Comparison of ENCODE assay signal across 8 cellular contexts in the genomic region with DNA sequence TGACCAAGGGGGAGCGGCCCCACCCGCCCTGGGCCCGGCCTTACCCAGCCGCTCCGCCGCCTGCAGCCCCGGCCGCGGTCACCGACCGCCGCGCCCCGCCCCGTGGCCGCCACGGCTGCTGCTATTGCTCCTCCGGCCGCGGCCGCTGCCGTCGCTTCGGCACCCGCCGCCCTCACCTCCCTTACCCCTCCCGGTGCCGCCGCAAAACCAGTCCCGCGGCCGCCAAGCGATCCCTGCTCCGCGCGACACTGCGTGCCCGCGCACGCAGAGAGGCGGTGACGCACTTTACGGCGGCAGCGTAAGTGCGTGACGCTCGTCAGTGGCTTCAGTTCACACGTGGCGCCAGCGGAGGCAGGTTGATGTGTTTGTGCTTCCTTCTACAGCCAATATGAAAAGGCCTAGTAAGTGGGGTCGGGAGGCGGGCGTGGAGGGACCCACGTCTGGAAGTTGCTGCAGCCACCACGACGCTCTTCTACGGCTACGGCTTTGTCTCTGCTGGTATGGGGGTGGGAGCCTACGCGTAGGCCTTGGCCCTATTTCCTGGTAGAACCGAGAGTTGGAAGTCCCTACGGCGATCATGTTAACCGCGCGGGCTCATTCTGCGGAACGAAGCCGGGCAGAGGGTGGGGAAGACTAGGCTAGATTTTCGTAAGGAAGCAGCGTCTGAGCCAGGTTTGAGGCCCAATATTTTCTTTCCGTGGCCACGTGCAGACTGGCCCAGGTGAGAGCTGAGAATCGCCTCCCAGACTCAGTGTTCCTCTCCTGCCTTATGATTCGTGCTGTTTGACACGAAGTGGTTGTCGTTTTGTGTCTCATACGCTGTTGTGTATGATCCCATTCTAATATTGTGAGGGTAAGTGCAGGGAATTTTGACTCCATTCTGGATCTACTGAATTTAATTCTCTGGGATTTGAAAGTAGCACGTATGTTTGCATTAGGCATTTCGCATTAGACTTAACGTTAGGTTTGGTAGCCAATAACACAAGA. TPM values are rescaled to one million over a fixed set of nuclear protein-coding genes. Genes with fewer than 3 reads are reported as not detected.
A peak's percentile ranks its signal among the peaks of the same experiment; 100 is the strongest.
DNase-seq lines count a peak whose midpoint lies in the region; ATAC-seq and TF ChIP-seq lines count a peak whose summit lies in the region.

A gene with protein sequence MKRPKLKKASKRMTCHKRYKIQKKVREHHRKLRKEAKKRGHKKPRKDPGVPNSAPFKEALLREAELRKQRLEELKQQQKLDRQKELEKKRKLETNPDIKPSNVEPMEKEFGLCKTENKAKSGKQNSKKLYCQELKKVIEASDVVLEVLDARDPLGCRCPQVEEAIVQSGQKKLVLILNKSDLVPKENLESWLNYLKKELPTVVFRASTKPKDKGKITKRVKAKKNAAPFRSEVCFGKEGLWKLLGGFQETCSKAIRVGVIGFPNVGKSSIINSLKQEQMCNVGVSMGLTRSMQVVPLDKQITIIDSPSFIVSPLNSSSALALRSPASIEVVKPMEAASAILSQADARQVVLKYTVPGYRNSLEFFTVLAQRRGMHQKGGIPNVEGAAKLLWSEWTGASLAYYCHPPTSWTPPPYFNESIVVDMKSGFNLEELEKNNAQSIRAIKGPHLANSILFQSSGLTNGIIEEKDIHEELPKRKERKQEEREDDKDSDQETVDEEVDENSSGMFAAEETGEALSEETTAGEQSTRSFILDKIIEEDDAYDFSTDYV (plus strand): TSS at position 328 of the 987 bp plus-strand sequence. CDS start 61 bp downstream, at position 389.
A gene (minus strand): TSS at position 209 of the 987 bp plus-strand sequence.

- peak; percentile 50 to 82 for TF ChIP-seq POLR2A in tibial nerve (IDR thresholded peaks at IDR 0.05)

- no peak within 1 kb of the TSS for H2BK12ac ChIP-seq in trophoblast cell (ENCODE audit: low read length)

- peaks cover 7% of the 10 kb centered on the region for H3K79me1 ChIP-seq in trophoblast cell (ENCODE audit: low read length)

- peak; percentile 73 to 97 for TF ChIP-seq EP300 in tibial nerve (IDR thresholded peaks at IDR 0.05)

- no peaks in the 10 kb centered on the region for H3K9me3 ChIP-seq in trophoblast cell (ENCODE audit: insufficient read depth, low read depth, low read length)
- no peaks in the 10 kb centered on the region for H3K9me3 ChIP-seq in tibial nerve

- peak within 1 kb of the TSS; percentile 93 for H2BK120ac ChIP-seq in trophoblast cell (ENCODE audit: insufficient read depth, low read length, poor library complexity)

- H2AFZ ChIP-seq in trophoblast cell (ENCODE audit: insufficient read depth, low read length, poor library complexity), result peak within 1 kb of the TSS; percentile 95

- peak within 1 kb of the TSS; percentile 90 for H2AK5ac ChIP-seq in trophoblast cell (ENCODE audit: low read length)

- H3K27me3 ChIP-seq in trophoblast cell (ENCODE audit: insufficient read depth, low read length) (no peaks in the 10 kb centered on the region), tibial nerve (no peaks in the 10 kb centered on the region)

- H3K4me2 ChIP-seq in trophoblast cell (ENCODE audit: low read length), result peak within 1 kb of the TSS; percentile 77

- intact Hi-C loops in cardiac septum (cut with DNase I), result loop anchor here (2.0 kb wide), 1 partner anchor 19 kb away; a partner anchor contains a TSS

- H3K4me3 ChIP-seq in GM12875 (ENCODE audit: low read depth, low read length) (peak within 1 kb of the TSS; percentile 96), trophoblast cell (ENCODE audit: low read depth, low read length) (peak within 1 kb of the TSS; percentile 92), tibial nerve (peak within 1 kb of the TSS; percentile 58 to 86 (median 72))

- DNase-seq in NCI-H1417 (lab: John Stamatoyannopoulos, UW) (peak; percentile 90 to 94 (median 94)), T-helper 1 cell (peak; percentile 88 to 98 (median 89)), cardiac septum (ENCODE audit: low spot score) (peak; percentile 96), trophoblast cell (peak; percentile 93 to 97), tibial nerve (ENCODE audit: low spot score in 2 of 2) (peak; percentile 85 to 86)

- H3K18ac ChIP-seq in trophoblast cell (ENCODE audit: low read length), result peak within 1 kb of the TSS; percentile 90

- peak within 1 kb of the TSS; percentile 96 for H3K9ac ChIP-seq in trophoblast cell (ENCODE audit: low read length)

- peak within 1 kb of the TSS; percentile 100 for H4K8ac ChIP-seq in trophoblast cell (ENCODE audit: low read depth, low read length)

- TF ChIP-seq CTCF in GM12875 (IDR thresholded peaks at IDR 0.05; ENCODE audit: borderline replicate concordance, insufficient read depth, low read depth, low read length) (no peak), tibial nerve (IDR thresholded peaks at IDR 0.05) (peak in 2 of 5 experiments; percentile 26 to 29)

- H3K36me3 ChIP-seq in trophoblast cell (ENCODE audit: control insufficient read depth in 1 of 2, insufficient read depth in 2 of 2, low read length in 2 of 2) (peaks cover 15 to 30% of the 10 kb centered on the region in 2 experiments), tibial nerve (peaks cover 0 to 40% (median 22%) of the 10 kb centered on the region in 3 donors)

- H4K91ac ChIP-seq in trophoblast cell (ENCODE audit: low read depth, low read length), result peak within 1 kb of the TSS; percentile 99

- H2BK5ac ChIP-seq in trophoblast cell (ENCODE audit: low read depth, low read length, poor library complexity), result peak within 1 kb of the TSS; percentile 96

- no peak within 1 kb of the TSS for H3K23ac ChIP-seq in trophoblast cell (ENCODE audit: low read length)

- H3K4me1 ChIP-seq in trophoblast cell (ENCODE audit: control insufficient read depth in 1 of 2, insufficient read depth in 2 of 2, low read length in 2 of 2) (peaks cover 2 to 3% of the 10 kb centered on the region in 2 experiments), tibial nerve (peaks cover 4 to 66% (median 38%) of the 10 kb centered on the region in 4 donors)

- H3K4ac ChIP-seq in trophoblast cell (ENCODE audit: low read depth, low read length), result peak within 1 kb of the TSS; percentile 95

- peak within 1 kb of the TSS; percentile 96 for H3K14ac ChIP-seq in trophoblast cell (ENCODE audit: low read length)

- peak within 1 kb of the TSS; percentile 84 for H4K12ac ChIP-seq in trophoblast cell (ENCODE audit: low read depth, low read length)

- 0 to 1% (median 1%) methylated on average over 67 to 82 of the region's 82 CpGs for WGBS in adipose tissue, 3 donors
- WGBS in trophoblast cell (ENCODE audit: extremely low coverage, insufficient coverage, insufficient read length), result no CpG with 5 or more reads among the region's 82 CpGs
- 0 to 1% methylated on average over 33 to 38 of the region's 82 CpGs for WGBS in tibial nerve, 2 donors

- ATAC-seq in HG02678 (IDR thresholded peaks at IDR 0.05; ENCODE audit: unreplicated experiment), result peak; percentile 72

- H3K79me2 ChIP-seq in trophoblast cell (ENCODE audit: control insufficient read depth, insufficient read depth, low read length, poor library complexity), result peaks cover 15% of the 10 kb centered on the region

- H3K27ac ChIP-seq in adipose tissue (ENCODE audit: low read depth, low read length) (peak within 1 kb of the TSS; percentile 88), trophoblast cell (ENCODE audit: low read depth, low read length) (peak within 1 kb of the TSS; percentile 98), tibial nerve (peak within 1 kb of the TSS; percentile 95 to 99 (median 98))

RNA-seq across cellular contexts. Expression of the first gene that starts in this region (rescaled TPM):
- polyA plus RNA-seq in adipose tissue, result 10 to 100 TPM; 46.8 to 87.4 (median 67.3) TPM
- 29.1 TPM for total RNA-seq in cardiac septum
- polyA plus RNA-seq in trophoblast cell (2013), result 204 and 213 TPM in 2 replicates
- 10 to 100 TPM; 44.8 to 57.5 (median 52.6) TPM for total RNA-seq in tibial nerve

RNA-seq across cellular contexts. Expression of the second gene that starts in this region (rescaled TPM):
- 10 to 100 TPM in 2 of 3 donors, 1 to 10 TPM in 1; 8.1 to 20.9 (median 15.3) TPM for polyA plus RNA-seq in adipose tissue
- 50.2 TPM for total RNA-seq in cardiac septum
- polyA plus RNA-seq in trophoblast cell (2013), result 33.7 and 38.9 TPM in 2 replicates
- 100 to 1,000 TPM in 3 of 4 donors, 10 to 100 TPM in 1; 87.0 to 123 (median 114) TPM for total RNA-seq in tibial nerve

Comparison
In these comparisons a context has a peak if more than half of its experiments do, and no peak if none do; other contexts are left out.
1. Peak in every context shown above with its lines: DNase-seq, ATAC-seq, H3K4me3 ChIP-seq and H3K27ac ChIP-seq.